In the genomic region with DNA sequence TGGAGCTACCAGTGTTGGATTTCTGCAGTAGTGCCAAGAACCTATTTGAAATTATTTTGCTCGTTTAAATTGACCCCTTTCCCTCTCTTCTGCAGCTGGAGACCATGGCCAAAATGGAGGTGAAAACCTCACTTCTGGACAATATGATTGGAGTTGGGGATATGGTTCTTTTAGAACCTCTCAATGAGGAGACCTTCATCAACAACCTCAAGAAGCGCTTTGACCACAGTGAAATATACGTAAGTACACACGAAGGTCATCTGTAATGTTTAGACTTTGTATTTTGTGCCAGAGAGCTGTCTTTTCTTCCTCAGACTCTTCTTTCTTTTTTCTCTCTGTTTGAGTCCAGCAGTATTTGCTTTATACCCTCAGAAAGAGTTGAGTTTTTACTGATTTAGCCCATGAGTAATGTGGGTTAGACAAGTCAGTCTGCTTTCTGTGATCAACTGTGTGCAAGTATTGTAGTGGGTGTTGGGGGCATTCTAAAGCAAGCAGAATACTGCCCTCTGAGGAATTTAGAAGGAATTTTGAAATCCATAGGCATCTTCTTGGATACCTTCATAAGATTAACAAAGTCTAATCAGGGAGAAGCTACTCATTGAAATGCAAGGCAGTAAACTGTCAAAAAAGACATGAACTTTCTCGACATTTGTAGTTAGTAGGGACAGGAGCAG, we compare ENCODE assay signal across 18 cellular contexts. TPM values are rescaled to one million over a fixed set of nuclear protein-coding genes. Genes with fewer than 3 reads are reported as not detected.
A peak's percentile ranks its signal among the peaks of the same experiment; 100 is the strongest.
DNase-seq lines count a peak whose midpoint lies in the region; ATAC-seq, FAIRE-seq and TF ChIP-seq lines count a peak whose summit lies in the region.
"Had no signal": no experiment of that assay in that cellular context is flagged by ENCODE, and none has a peak within 500 bp of the region (broad histone marks: within the 10 kb centered on the region; RNA-seq: fewer than 3 reads in every experiment).

No MANE protein-coding gene starts in this region.

- H3K14ac ChIP-seq in IMR-90 (replicated peaks; ENCODE audit: low read depth, low read length), result no peak overlapping the region

- H2BK5ac ChIP-seq in IMR-90 (ENCODE audit: low read depth, low read length, poor library complexity, severe bottlenecking), result no peak overlapping the region

- TF ChIP-seq CTCF in IMR-90 (conservative IDR thresholded peaks at IDR 0.05; ENCODE audit: low read depth, low read length), result no peak
- TF ChIP-seq CTCF in keratinocyte (optimal IDR thresholded peaks at IDR 0.05 in 1 of 3, IDR thresholded peaks at IDR 0.05 in 1 of 3, conservative IDR thresholded peaks at IDR 0.05 in 1 of 3; ENCODE audit: extremely low read depth in 1 of 3, insufficient read depth in 2 of 3, low read length in 3 of 3), result no peak

- H3K9me3 ChIP-seq in IMR-90 (ENCODE audit: control insufficient read depth, insufficient read depth, low read length) (no peaks in the 10 kb centered on the region), keratinocyte (ENCODE audit: control insufficient read depth, low read depth, low read length) (no peaks in the 10 kb centered on the region)

- H3K4me1 Mint-ChIP-seq in stimulated activated memory B cell treated with anti-CD40 and anti-IgM and Interleukin-4, amounts not matched to agents 10 μg/mL and 1 μg/mL and 100 μg/mL, for 72 hours, result peaks cover 51% of the 10 kb centered on the region

- H4K20me1 ChIP-seq in IMR-90 (ENCODE audit: insufficient read depth, low read length) (peaks cover 73% of the 10 kb centered on the region), keratinocyte (ENCODE audit: control insufficient read depth, extremely low read depth, insufficient read depth, low read length) (peaks cover 55% of the 10 kb centered on the region)

- H3K27ac Mint-ChIP-seq in stimulated activated memory B cell treated with anti-CD40 and anti-IgM and Interleukin-4, amounts not matched to agents 10 μg/mL and 1 μg/mL and 100 μg/mL, for 72 hours, result peak overlapping the region; percentile 19
- H3K27ac Mint-ChIP-seq: B cell; CD4-positive, alpha-beta T cell had no signal

- H3K4me1 ChIP-seq in IMR-90 (ENCODE audit: control insufficient read depth, insufficient read depth, low read length) (peaks cover 7% of the 10 kb centered on the region), keratinocyte (ENCODE audit: control insufficient read depth, extremely low read depth, insufficient read depth, low read length) (no peaks in the 10 kb centered on the region)

- CTCF ChIA-PET in IMR-90 (lab: Yijun Ruan, JAX), result interaction anchor here (0.8 kb wide), 1 partner anchor 662 kb away, joined by 4 read pairs; no protein-coding TSS in a partner anchor

- no peak overlapping the region for H2AK9ac ChIP-seq in IMR-90 (replicated peaks; ENCODE audit: low read depth, low read length, poor library complexity)

- no peak overlapping the region for H2BK20ac ChIP-seq in IMR-90 (ENCODE audit: low read depth, low read length)

- H3K9me3 Mint-ChIP-seq in stimulated activated memory B cell treated with anti-CD40 and anti-IgM and Interleukin-4, amounts not matched to agents 10 μg/mL and 1 μg/mL and 100 μg/mL, for 72 hours, result no peaks in the 10 kb centered on the region
- H3K9me3 Mint-ChIP-seq: CD4-positive, alpha-beta T cell had no signal

- no peak overlapping the region for H3K4me3 Mint-ChIP-seq in stimulated activated memory B cell treated with anti-CD40 and anti-IgM and Interleukin-4, amounts not matched to agents 10 μg/mL and 1 μg/mL and 100 μg/mL, for 72 hours
- H3K4me3 Mint-ChIP-seq: B cell; CD4-positive, alpha-beta T cell had no signal

- H3K4ac ChIP-seq in IMR-90 (ENCODE audit: low read depth, low read length), result no peak overlapping the region

- peak; percentile 34 for FAIRE-seq in keratinocyte (lab: Jason Lieb, UNC)
- FAIRE-seq: GM12892, H54, HepG2, HTR-8/SVneo had no signal

- peaks cover 22% of the 10 kb centered on the region; the same call in 1 of the 2 replicates for H3K9me1 ChIP-seq in IMR-90 (ENCODE audit: insufficient read depth, low read length)
- peaks cover 5% of the 10 kb centered on the region for H3K9me1 ChIP-seq in keratinocyte (ENCODE audit: control insufficient read depth, extremely low read depth, insufficient read depth, low read length)

- H4K5ac ChIP-seq in IMR-90 (ENCODE audit: low read depth, low read length), result no peak overlapping the region

- peaks cover 38 to 86% of the 10 kb centered on the region in 2 experiments for H3K79me1 ChIP-seq in IMR-90 (ENCODE audit: low read depth in 1 of 2, low read length in 2 of 2)

- H3K18ac ChIP-seq in IMR-90 (ENCODE audit: low read depth, low read length), result no peak overlapping the region

- dilution Hi-C loops in IMR-90 (cut with HindIII; ENCODE audit: low sequenced_read_pairs, unreplicated experiment), result no loop called here
- dilution Hi-C loops in keratinocyte (cut with MboI; ENCODE audit: extremely low pct_ligation_motif_present, low sequenced_read_pairs), result no loop called here

- H3K56ac ChIP-seq in IMR-90 (ENCODE audit: extremely low read depth, insufficient read depth, low read length), result no peak overlapping the region

- peaks cover 28% of the 10 kb centered on the region for H3K36me3 ChIP-seq in IMR-90 (ENCODE audit: control insufficient read depth, insufficient read depth, low read length)
- H3K36me3 ChIP-seq in keratinocyte (ENCODE audit: control insufficient read depth in 2 of 2, extremely low read depth in 1 of 2, insufficient read depth in 2 of 2, low read length in 2 of 2), result peaks cover 15 to 56% of the 10 kb centered on the region in 2 experiments

- H3K27ac ChIP-seq in IMR-90 (ENCODE audit: insufficient read depth, low read length), result no peak overlapping the region
- H3K27ac ChIP-seq in keratinocyte (ENCODE audit: control insufficient read depth, insufficient read depth, low read length), result no peak overlapping the region

- H3K9ac ChIP-seq in IMR-90 (ENCODE audit: low read depth, low read length), result no peak overlapping the region
- H3K9ac ChIP-seq in keratinocyte (ENCODE audit: control insufficient read depth, extremely low read depth, insufficient read depth, low read length), result no peak overlapping the region

- H3K36me3 Mint-ChIP-seq in stimulated activated memory B cell treated with anti-CD40 and anti-IgM and Interleukin-4, amounts not matched to agents 10 μg/mL and 1 μg/mL and 100 μg/mL, for 72 hours, result no peaks in the 10 kb centered on the region

- intact Hi-C loops in IMR-90 (cut with micrococcal nuclease), result no loop called here

- ATAC-seq in IMR-90 (ENCODE audit: low read depth) (no peak), GM21515 (IDR thresholded peaks at IDR 0.05; ENCODE audit: unreplicated experiment) (no peak)
- ATAC-seq in stimulated activated memory B cell treated with anti-CD40 and anti-IgM and Interleukin-4, amounts not matched to agents 10 μg/mL and 1 μg/mL and 100 μg/mL, for 72 hours, result no peak
- ATAC-seq: HCT116, HepG2 had no signal

- H3K27me3 Mint-ChIP-seq in stimulated activated memory B cell treated with anti-CD40 and anti-IgM and Interleukin-4, amounts not matched to agents 10 μg/mL and 1 μg/mL and 100 μg/mL, for 72 hours, result no peaks in the 10 kb centered on the region
- H3K27me3 Mint-ChIP-seq: B cell had no signal

- in situ Hi-C loops in IMR-90 (cut with MboI; ENCODE audit: low sequenced_read_pairs), result no loop called here

- H2AFZ ChIP-seq in IMR-90 (replicated peaks; ENCODE audit: low read length, poor library complexity), result no peak overlapping the region
- no peak overlapping the region for H2AFZ ChIP-seq in keratinocyte (ENCODE audit: control insufficient read depth, low read length)

- no peak for TF ChIP-seq POLR2A in IMR-90 (IDR thresholded peaks at IDR 0.05; ENCODE audit: low read depth, low read length)

- H3K4me2 ChIP-seq in IMR-90 (ENCODE audit: low read depth, low read length), result no peak overlapping the region
- H3K4me2 ChIP-seq in keratinocyte (ENCODE audit: control insufficient read depth, extremely low read depth, insufficient read depth, low read depth, low read length), result no peak overlapping the region

- H4K91ac ChIP-seq in IMR-90 (ENCODE audit: insufficient read depth, low read depth, low read length), result no peak overlapping the region

- DNase-seq in EH (ENCODE audit: low read depth) (peak; percentile 50), IMR-90 (peak; percentile 18), keratinocyte (ENCODE audit: low read depth, low spot score) (no peak), DMS79 treated with DMSO at 0.1 percent for 48 hours (lab: John Stamatoyannopoulos, UW) (no peak), inferior parietal cortex (ENCODE audit: extremely low spot score) (no peak)
- DNase-seq: ACHN; C1 segment of cervical spinal cord; CD4-positive, alpha-beta T cell; DMS79; GDM1 had no signal

- H2AK5ac ChIP-seq in IMR-90 (ENCODE audit: low read depth, low read length), result no peak overlapping the region

- BruUV-seq in IMR-90 (replicated peaks; lab: Mats Ljungman, UMichigan), result no TSS peak

- no peak overlapping the region for H4K8ac ChIP-seq in IMR-90 (ENCODE audit: low read depth in 2 of 2, low read length in 2 of 2)

- no peak overlapping the region for H2BK15ac ChIP-seq in IMR-90 (ENCODE audit: low read depth, low read length)

- TF ChIP-seq RAD21 in IMR-90 (IDR thresholded peaks at IDR 0.05; ENCODE audit: low read length), result no peak

- H3K4me3 ChIP-seq in IMR-90 (ENCODE audit: insufficient read depth, low read depth, low read length) (no peak overlapping the region), keratinocyte (ENCODE audit: control insufficient read depth in 2 of 3, extremely low read depth in 1 of 3, insufficient read depth in 2 of 3, low read depth in 1 of 3, low read length in 3 of 3) (no peak overlapping the region)

- peaks cover 100% of the 10 kb centered on the region for H3K79me2 ChIP-seq in keratinocyte (ENCODE audit: control insufficient read depth, insufficient read depth, low read length)

- no peak overlapping the region for H3K23ac ChIP-seq in IMR-90 (ENCODE audit: low read depth, low read length)

- H3K27me3 ChIP-seq in IMR-90 (ENCODE audit: control insufficient read depth, insufficient read depth, low read length) (no peaks in the 10 kb centered on the region), keratinocyte (ENCODE audit: control insufficient read depth, extremely low read depth, insufficient read depth, low read length) (no peaks in the 10 kb centered on the region)

- POLR2A ChIA-PET in IMR-90 (lab: Charles Lee; ENCODE audit: unreplicated experiment), result no interaction called here

- H2BK120ac ChIP-seq in IMR-90 (ENCODE audit: low read depth, low read length), result no peak overlapping the region

- WGBS in IMR-90 (ENCODE audit: extremely low coverage in 2 of 2, insufficient read length in 1 of 2), 2 experiments, result no CpG with 5 or more reads among the region's 5 CpGs

RNA-seq across cellular contexts. Expression of gene MYO1B, which starts 31.7 kb away (rescaled TPM):
- total RNA-seq in IMR-90 (2012; rRNA removed), result 116 and 167 TPM in 2 replicates
- 44.3 and 57.2 TPM in 2 replicates for polyA plus RNA-seq in IMR-90 (2012; rRNA removed)
- polyA plus RNA-seq in IMR-90 (2012; cell fraction: cytosol; rRNA removed), result 11.9 and 14.9 TPM in 2 replicates
- polyA plus RNA-seq in IMR-90 (2012; cell fraction: nucleus; rRNA removed; ENCODE audit: low replicate concordance), result 10.3 and 68.5 TPM in 2 replicates
- polyA plus RNA-seq in keratinocyte, result 178 to 277 TPM (median 204 TPM) in 3 replicates
- polyA plus RNA-seq in keratinocyte (2011; ENCODE audit: low read depth), result 98.6 TPM
- 119 and 264 TPM in 2 replicates for polyA plus RNA-seq in keratinocyte (2011; cell fraction: cytosol; rRNA removed)
- polyA plus RNA-seq in keratinocyte (2011; cell fraction: nucleus; rRNA removed), result 200 and 258 TPM in 2 replicates
- 82.0 and 167 TPM in 2 replicates for polyA plus RNA-seq in keratinocyte (2012; ENCODE audit: low replicate concordance)
- polyA minus RNA-seq in keratinocyte, result 89.3 to 345 TPM (median 245 TPM) in 3 replicates
- polyA minus RNA-seq in keratinocyte (2011; cell fraction: cytosol; rRNA and poly(A)+ RNA removed), result 288 TPM
- 261 and 560 TPM in 2 replicates for polyA minus RNA-seq in keratinocyte (2011; cell fraction: nucleus; rRNA and poly(A)+ RNA removed)

Comparison
In these comparisons a context has a peak if more than half of its experiments do, and no peak if none do; other contexts are left out.
1. DNase-seq: peak in EH (single experiment) and IMR-90 (single experiment); none in keratinocyte (single experiment), DMS79 treated with DMSO at 0.1 percent for 48 hours (single experiment) and inferior parietal cortex (single experiment).